19 cellular contexts compared by ENCODE assay signal in the genomic region with DNA sequence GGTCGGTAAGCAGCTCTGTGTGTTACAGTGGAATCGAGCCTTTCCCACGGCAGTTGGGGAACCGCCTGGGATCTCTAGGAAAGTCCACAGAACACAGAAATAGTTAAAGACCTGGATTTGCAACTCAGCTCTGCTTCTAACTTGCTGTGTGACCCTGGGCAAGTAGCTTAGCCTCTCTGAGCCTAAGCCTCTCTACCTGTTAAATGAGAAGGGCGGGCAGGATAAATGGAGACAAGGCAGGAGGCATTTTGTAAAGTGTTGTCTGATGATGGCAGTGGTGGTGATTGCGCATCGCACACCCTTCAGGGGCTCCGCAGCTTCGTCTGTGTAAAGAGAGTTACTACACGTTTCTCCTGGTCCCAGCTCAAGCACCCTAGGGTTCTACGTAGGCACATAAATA. TPM values are rescaled to one million over a fixed set of nuclear protein-coding genes. Genes with fewer than 3 reads are reported as not detected.
"Had no signal": no experiment of that assay in that cellular context is flagged by ENCODE, and none has a peak within 500 bp of the region (broad histone marks: within the 10 kb centered on the region; RNA-seq: fewer than 3 reads in every experiment).

No MANE protein-coding gene starts in this region.

RNA-seq across cellular contexts. Expression of gene CA5A, which starts 28.2 kb away (rescaled TPM):
- total RNA-seq: naive thymus-derived CD4-positive, alpha-beta T cell; natural killer cell; omental fat pad; osteocyte; pancreas; posterior vena cava; prostate gland; pulmonary artery endothelial cell; right atrium auricular region; sciatic nerve; smooth muscle cell; spleen; suprapubic skin; testis; transverse colon; upper lobe of right lung; urinary bladder; uterus had no signal
- polyA plus RNA-seq: naive thymus-derived CD4-positive, alpha-beta T cell; neural cell; smooth muscle cell; spleen; urinary bladder had no signal
